Comparison of ENCODE assay signal across 29 cellular contexts in the genomic region with DNA sequence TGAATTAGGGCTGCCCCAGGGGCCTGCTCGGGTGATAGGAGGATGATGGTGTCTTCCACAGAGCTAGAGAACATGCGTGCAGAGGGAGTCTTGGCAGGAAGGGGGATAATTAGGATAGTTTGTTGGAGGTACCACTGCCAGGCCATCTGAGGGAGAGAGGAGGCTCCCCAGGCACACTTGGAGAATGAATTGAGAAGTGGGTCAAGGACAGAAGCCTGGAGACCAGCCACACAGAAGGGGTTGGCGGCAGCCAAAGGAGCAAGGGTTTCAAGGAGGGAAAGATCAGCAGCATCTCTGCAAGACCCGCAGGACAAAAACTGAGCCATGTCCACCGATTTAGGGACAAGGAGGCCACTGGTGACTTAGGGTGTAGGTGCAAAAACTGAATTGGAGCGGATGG. TPM values are rescaled to one million over a fixed set of nuclear protein-coding genes. Genes with fewer than 3 reads are reported as not detected.
"Had no signal": no experiment of that assay in that cellular context is flagged by ENCODE, and none has a peak within 500 bp of the region (broad histone marks: within the 10 kb centered on the region; RNA-seq: fewer than 3 reads in every experiment).

No MANE protein-coding gene starts in this region.

- H3K27ac ChIP-seq: epithelial cell of prostate, esophagus squamous epithelium, gastrocnemius medialis, heart right ventricle, left lung, lower lobe of right lung had no signal

- H3K9me3 Mint-ChIP-seq: dendritic cell treated with granulocyte-macrophage colony-stimulating factor and Interleukin-4, amounts not matched to agents 40 ng/mL and 50 ng/mL, for 4 days; effector memory CD8-positive, alpha-beta T cell; endodermal cell; mesothelial cell of epicardium had no signal

- H3K4me1 ChIP-seq: gastrocnemius medialis, left lung, lower lobe of right lung had no signal

- H3K9me3 ChIP-seq: esophagus squamous epithelium, gastrocnemius medialis, heart right ventricle, left lung, lower lobe of right lung, mucosa of descending colon had no signal

- H3K4me3 ChIP-seq: esophagus squamous epithelium, gastrocnemius medialis, heart right ventricle, left lung, lower lobe of right lung, mucosa of descending colon had no signal

- H3K4me3 Mint-ChIP-seq: dendritic cell treated with granulocyte-macrophage colony-stimulating factor and Interleukin-4, amounts not matched to agents 40 ng/mL and 50 ng/mL, for 4 days; effector memory CD8-positive, alpha-beta T cell; endodermal cell; mesothelial cell of epicardium had no signal

- H3K27me3 Mint-ChIP-seq: dendritic cell treated with granulocyte-macrophage colony-stimulating factor and Interleukin-4, amounts not matched to agents 40 ng/mL and 50 ng/mL, for 4 days had no signal

- ATAC-seq: effector memory CD8-positive, alpha-beta T cell; esophagus mucosa; gastrocnemius medialis; heart right ventricle; left cardiac atrium; left lung; left ventricle myocardium superior; lower lobe of right lung; mucosa of descending colon had no signal

- H3K27me3 ChIP-seq: gastrocnemius medialis, heart right ventricle, left lung had no signal

- H3K27ac Mint-ChIP-seq: dendritic cell treated with granulocyte-macrophage colony-stimulating factor and Interleukin-4, amounts not matched to agents 40 ng/mL and 50 ng/mL, for 4 days; endodermal cell; mesothelial cell of epicardium had no signal

- DNase-seq: cortex of kidney; effector CD8-positive, alpha-beta T cell; effector memory CD8-positive, alpha-beta T cell; endodermal cell; erythroblast; esophagus squamous epithelium; foreskin fibroblast; foreskin melanocyte; gastrocnemius medialis; glutamatergic neuron; head of caudate nucleus; heart right ventricle; hippocampal formation; left cardiac atrium; left lung; left ventricle myocardium superior; lower lobe of right lung; mesenchymal stem cell; mucosa of descending colon had no signal

- H3K36me3 ChIP-seq: esophagus squamous epithelium, gastrocnemius medialis, heart right ventricle, left lung, lower lobe of right lung had no signal

- H3K4me1 Mint-ChIP-seq: endodermal cell, mesothelial cell of epicardium had no signal

RNA-seq across cellular contexts. Expression of gene SLC28A1, which starts 6.9 kb away (rescaled TPM):
- total RNA-seq: cerebellum, dermis microvascular lymphatic vessel endothelial cell, endodermal cell, esophagus mucosa, esophagus squamous epithelium, glomerular endothelial cell, left lung, lower leg skin, lower lobe of right lung, lung microvascular endothelial cell, mucosa of descending colon had no signal
- polyA plus RNA-seq: keratinocyte had no signal
